Comparison of ENCODE assay signal across 8 cellular contexts in genomic region chr1:108692724-108693655, GRCh38.
DNase-seq lines count a peak whose midpoint lies in the region; ATAC-seq lines count a peak whose summit lies in the region.

No MANE protein-coding gene starts in this region.

- no peaks in the 10 kb centered on the region for H3K27me3 ChIP-seq in muscle layer of duodenum (ENCODE audit: low read depth, low read length)

- DNase-seq in C1 segment of cervical spinal cord (lab: John Stamatoyannopoulos, UW) (peak in 12 of 14 donors; percentile 20 to 90 (median 67)), GM19240 (ENCODE audit: insufficient read length, low spot score) (peak; percentile 42), NCI-H82 (lab: John Stamatoyannopoulos, UW) (peak; percentile 81), epidermal melanocyte (ENCODE audit: insufficient read length, low spot score) (peak; percentile 45)
- peak; percentile 83 for DNase-seq in activated CD8-positive, alpha-beta memory T cell treated with anti-CD3 and anti-CD28 coated beads, Interleukin-2, amount 50 U/mL, for 48 hours
- DNase-seq in stimulated activated naive CD4-positive, alpha-beta T cell treated with Interleukin-2 at 50 U/mL for 16 hours (lab: John Stamatoyannopoulos, UW) = peak; percentile 72

- peak overlapping the region; percentile 97 for H3K27ac ChIP-seq in muscle layer of duodenum (ENCODE audit: low read length)

- H3K9me3 ChIP-seq in muscle layer of duodenum (ENCODE audit: control insufficient read depth in 1 of 2, low read length in 2 of 2) = no peaks in the 10 kb centered on the region

- ATAC-seq in HG03442 (IDR thresholded peaks at IDR 0.05; ENCODE audit: unreplicated experiment) = peak; percentile 58

- peak overlapping the region; percentile 94 to 96 for H3K4me3 ChIP-seq in muscle layer of duodenum (ENCODE audit: low read depth in 1 of 2, low read length in 2 of 2)

- H3K36me3 ChIP-seq in muscle layer of duodenum (ENCODE audit: control insufficient read depth in 1 of 2, insufficient read depth in 2 of 2, low read length in 2 of 2) = peaks cover 23 to 25% of the 10 kb centered on the region in 2 donors

- peaks cover 16 to 30% of the 10 kb centered on the region in 2 donors for H3K4me1 ChIP-seq in muscle layer of duodenum (ENCODE audit: control insufficient read depth in 1 of 2, insufficient read depth in 2 of 2, low read length in 2 of 2)

Comparison
In these comparisons a context has a peak if more than half of its experiments do, and no peak if none do; other contexts are left out.
1. Peak in every context shown above with its lines: DNase-seq, ATAC-seq, H3K4me3 ChIP-seq and H3K27ac ChIP-seq.